Comparison of ENCODE assay signal across 25 cellular contexts in the genomic region with DNA sequence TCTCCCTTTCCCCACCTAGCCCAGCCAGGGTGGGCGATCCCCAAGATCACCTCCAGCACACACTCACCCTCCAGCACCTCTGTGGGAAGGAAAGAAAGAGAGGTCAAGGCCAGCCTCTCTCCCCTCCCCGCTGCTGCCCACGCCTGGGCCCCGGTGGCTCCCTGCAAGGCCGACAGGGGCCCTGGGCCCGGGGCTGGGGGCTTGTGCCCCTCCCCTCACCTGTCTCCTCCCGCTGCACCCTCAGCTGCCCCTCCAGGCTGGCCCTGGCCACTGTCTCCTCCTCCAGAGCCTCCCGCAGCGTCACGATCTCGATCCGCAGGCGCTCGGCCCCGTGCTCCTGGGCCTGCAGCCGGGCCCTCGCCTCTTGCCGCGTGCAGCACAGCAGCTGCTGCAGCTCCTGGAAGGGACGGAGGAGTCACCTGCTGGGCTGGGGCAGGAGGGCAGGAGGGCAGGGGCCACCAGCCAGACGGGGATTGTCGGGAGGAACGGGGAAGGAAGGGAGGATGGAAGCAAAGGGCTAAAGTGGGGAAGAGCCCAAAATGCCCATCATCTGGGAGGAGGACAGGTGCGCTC. TPM values are rescaled to one million over a fixed set of nuclear protein-coding genes. Genes with fewer than 3 reads are reported as not detected.
A peak's percentile ranks its signal among the peaks of the same experiment; 100 is the strongest.
DNase-seq lines count a peak whose midpoint lies in the region; ATAC-seq and TF ChIP-seq lines count a peak whose summit lies in the region.
"Had no signal": no experiment of that assay in that cellular context is flagged by ENCODE, and none has a peak within 500 bp of the region (broad histone marks: within the 10 kb centered on the region; RNA-seq: fewer than 3 reads in every experiment).

No MANE protein-coding gene starts in this region.

- H4K91ac ChIP-seq in mesenchymal stem cell (ENCODE audit: low read length), result no peak overlapping the region

- H3K4me3 ChIP-seq in WERI-Rb-1 (ENCODE audit: low read depth, low read length), result no peak overlapping the region
- no peak overlapping the region for H3K4me3 ChIP-seq in mesenchymal stem cell (ENCODE audit: insufficient read depth in 1 of 2, low read depth in 1 of 2, low read length in 2 of 2)
- H3K4me3 ChIP-seq in gastrocnemius medialis, result no peak overlapping the region
- H3K4me3 ChIP-seq in mammary epithelial cell (replicated peaks in 1 of 3; ENCODE audit: insufficient read depth in 1 of 3, low read depth in 2 of 3, low read length in 3 of 3), result no peak overlapping the region
- H3K4me3 ChIP-seq: BLaER1 treated with 17β-estradiol and CSF1 and Interleukin-3, amounts not matched to agents 10 nM and 100 nM; SK-N-MC had no signal

- TF ChIP-seq CTCF in WERI-Rb-1 (IDR thresholded peaks at IDR 0.05; ENCODE audit: low read depth, low read length), result no peak
- TF ChIP-seq CTCF in gastrocnemius medialis (IDR thresholded peaks at IDR 0.05 in 4 of 5, conservative IDR thresholded peaks at IDR 0.05 in 1 of 5), result no peak
- TF ChIP-seq CTCF in mammary epithelial cell (conservative IDR thresholded peaks at IDR 0.05 in 1 of 2, IDR thresholded peaks at IDR 0.05 in 1 of 2; ENCODE audit: extremely low read depth in 1 of 2, insufficient read depth in 1 of 2, low read depth in 1 of 2, low read length in 2 of 2), result no peak

- no peaks in the 10 kb centered on the region for H3K79me2 ChIP-seq in mammary epithelial cell (ENCODE audit: insufficient read depth, low read length)

- peak; percentile 24 for DNase-seq in D341Med (ENCODE audit: low spot score)
- no peak for DNase-seq in WERI-Rb-1
- DNase-seq in mesenchymal stem cell, result no peak
- peak in 1 of 2 donors; percentile 47 for DNase-seq in gastrocnemius medialis
- DNase-seq in mammary epithelial cell, result no peak
- no peak for DNase-seq in NCI-H1694 treated with DMSO at 0.1 percent for 48 hours (lab: John Stamatoyannopoulos, UW)
- DNase-seq: CD4-positive, alpha-beta T cell; DMS53; Karpas-422; NCI-H1092; NCI-H1417 treated with DMSO at 0.1 percent for 48 hours; NCI-H187; NCI-H2081 treated with DMSO at 0.1 percent for 48 hours; NCI-H2171; NCI-H226; NCI-H510A; NCI-H69; SHP77 treated with DMSO at 0.1 percent for 48 hours had no signal

- dilution Hi-C loops in mammary epithelial cell (cut with HindIII; ENCODE audit: low sequenced_read_pairs), result no loop called here

- no peak for TF ChIP-seq POLR2A in gastrocnemius medialis (IDR thresholded peaks at IDR 0.05)

- H3K27me3 ChIP-seq in WERI-Rb-1 (ENCODE audit: insufficient read depth, low read depth, severe bottlenecking) (no peaks in the 10 kb centered on the region), mesenchymal stem cell (ENCODE audit: control insufficient read depth in 1 of 2, insufficient read depth in 1 of 2, low read length in 2 of 2) (no peaks in the 10 kb centered on the region), gastrocnemius medialis (no peaks in the 10 kb centered on the region), mammary epithelial cell (ENCODE audit: insufficient read depth, low read length) (no peaks in the 10 kb centered on the region)
- H3K27me3 ChIP-seq: BLaER1 treated with 17β-estradiol and CSF1 and Interleukin-3, amounts not matched to agents 10 nM and 100 nM had no signal

- no peak overlapping the region for H3K9ac ChIP-seq in mesenchymal stem cell (ENCODE audit: low read length)
- no peak overlapping the region for H3K9ac ChIP-seq in mammary epithelial cell (ENCODE audit: insufficient read depth, low read length)

- H3K4me1 ChIP-seq in mesenchymal stem cell (ENCODE audit: control insufficient read depth, insufficient read depth, low read depth, low read length) (peaks cover 6% of the 10 kb centered on the region), gastrocnemius medialis (no peaks in the 10 kb centered on the region), mammary epithelial cell (ENCODE audit: insufficient read depth, low read length) (peaks cover 4% of the 10 kb centered on the region)

- no peak overlapping the region for H3K14ac ChIP-seq in mesenchymal stem cell (ENCODE audit: low read length in 2 of 2)

- in situ Hi-C loops in gastrocnemius medialis (cut with MboI; ENCODE audit: low sequenced_read_pairs in 4 of 4), result no loop called here
- in situ Hi-C loops in mammary epithelial cell (cut with MboI; ENCODE audit: low sequenced_read_pairs in 2 of 2), result no loop called here

- no peak overlapping the region for H2BK5ac ChIP-seq in mesenchymal stem cell (ENCODE audit: low read depth, low read length, poor library complexity, severe bottlenecking)

- no peak overlapping the region for H3K18ac ChIP-seq in mesenchymal stem cell (ENCODE audit: low read depth in 1 of 2, low read length in 2 of 2)

- no peak overlapping the region for H2BK15ac ChIP-seq in mesenchymal stem cell (ENCODE audit: low read depth, poor library complexity, severe bottlenecking)

- H2BK12ac ChIP-seq in mesenchymal stem cell (ENCODE audit: low read length in 2 of 2), result no peak overlapping the region

- no peaks in the 10 kb centered on the region for H3K79me1 ChIP-seq in mesenchymal stem cell (replicated peaks; ENCODE audit: low read length, poor library complexity, severe bottlenecking)

- H3K27ac ChIP-seq in WERI-Rb-1 (peak overlapping the region; percentile 77), mesenchymal stem cell (ENCODE audit: low read length, poor library complexity, severe bottlenecking) (no peak overlapping the region), gastrocnemius medialis (peak overlapping the region in 3 of 4 donors; percentile 33 to 68 (median 62)), mammary epithelial cell (ENCODE audit: insufficient read depth, low read depth, low read length) (no peak overlapping the region)
- H3K27ac ChIP-seq: RWPE1, SK-N-MC had no signal

- WGBS in mesenchymal stem cell, result 93% methylated on average over 24 of the region's 24 CpGs
- 82% methylated on average over 6 of the region's 24 CpGs for WGBS in mammary epithelial cell (ENCODE audit: low coverage, missing lambda C conversion rate)

- H4K8ac ChIP-seq in mesenchymal stem cell (ENCODE audit: low read length), result peak overlapping the region; percentile 36

- CTCF ChIA-PET in mammary epithelial cell (lab: Charles Lee; ENCODE audit: low non-redundant PET), result no interaction called here

- H2BK120ac ChIP-seq in mesenchymal stem cell (ENCODE audit: low read depth, low read length), result no peak overlapping the region

- ATAC-seq in gastrocnemius medialis (peak in 1 of 2 donors; percentile 18), GM18907 (IDR thresholded peaks at IDR 0.05; ENCODE audit: unreplicated experiment) (no peak)

- no TSS peak for BruUV-seq in mammary epithelial cell (replicated peaks; lab: Mats Ljungman, UMichigan)

- H3K9me3 ChIP-seq in WERI-Rb-1 (ENCODE audit: severe bottlenecking) (no peaks in the 10 kb centered on the region), mesenchymal stem cell (ENCODE audit: control insufficient read depth, low read length) (no peaks in the 10 kb centered on the region), gastrocnemius medialis (no peaks in the 10 kb centered on the region), mammary epithelial cell (replicated peaks; ENCODE audit: insufficient read depth, low read length) (no peaks in the 10 kb centered on the region)
- H3K9me3 ChIP-seq: BLaER1 treated with 17β-estradiol and CSF1 and Interleukin-3, amounts not matched to agents 10 nM and 100 nM had no signal

- H2AFZ ChIP-seq in mesenchymal stem cell (ENCODE audit: low read depth, low read length) (no peak overlapping the region), mammary epithelial cell (ENCODE audit: low read depth, low read length) (no peak overlapping the region)

- H3K23ac ChIP-seq in mesenchymal stem cell (ENCODE audit: low read length in 2 of 2), result no peak overlapping the region

- H3K4ac ChIP-seq in mesenchymal stem cell (ENCODE audit: low read depth in 1 of 2, low read length in 2 of 2), result no peak overlapping the region

- peaks cover 47% of the 10 kb centered on the region for H3K36me3 ChIP-seq in WERI-Rb-1
- H3K36me3 ChIP-seq in mesenchymal stem cell (ENCODE audit: control insufficient read depth in 1 of 2, insufficient read depth in 2 of 2, low read depth in 1 of 2, low read length in 2 of 2), result peaks cover 18 to 74% of the 10 kb centered on the region in 2 experiments
- H3K36me3 ChIP-seq in gastrocnemius medialis, result peaks cover 0 to 17% of the 10 kb centered on the region in 2 donors
- peaks cover 6% of the 10 kb centered on the region for H3K36me3 ChIP-seq in mammary epithelial cell (ENCODE audit: insufficient read depth, low read length)

- no peak overlapping the region for H3K4me2 ChIP-seq in mesenchymal stem cell (ENCODE audit: low read length, poor library complexity, severe bottlenecking)
- no peak overlapping the region for H3K4me2 ChIP-seq in mammary epithelial cell (ENCODE audit: insufficient read depth, low read depth, low read length)

- intact Hi-C loops in gastrocnemius medialis (cut with DNase I; ENCODE audit: low total_unique reads) (no loop called here), mammary epithelial cell (cut with micrococcal nuclease) (loop anchor here (1.0 kb wide), 1 partner anchor 18 kb away; no protein-coding TSS in a partner anchor)

- no peak overlapping the region for H2AK5ac ChIP-seq in mesenchymal stem cell (ENCODE audit: low read length, severe bottlenecking)

- no peaks in the 10 kb centered on the region for H4K20me1 ChIP-seq in mammary epithelial cell (ENCODE audit: insufficient read depth, low read length)

RNA-seq across cellular contexts. Expression of gene RABEP2, which starts 19.2 kb away (rescaled TPM):
- polyA plus RNA-seq in mesenchymal stem cell (2013, experiment 1 of 2), result 10.8 TPM
- 10.2 TPM for polyA plus RNA-seq in mesenchymal stem cell (2013, experiment 2 of 2)
- total RNA-seq in gastrocnemius medialis, result 10 to 100 TPM in 1 of 4 donors, 1 to 10 TPM in 3; 2.9 to 13.9 (median 6.4) TPM
- total RNA-seq in mammary epithelial cell, result 10 to 100 TPM; 24.2 to 25.4 TPM
- 11.6 TPM for polyA plus RNA-seq in mammary epithelial cell
- polyA minus RNA-seq in mammary epithelial cell, result 3.1 TPM

RNA-seq across cellular contexts. Expression of gene CD19, which starts 25.9 kb away (rescaled TPM):
- not detected for polyA plus RNA-seq in mesenchymal stem cell (2013, experiment 1 of 2)
- polyA plus RNA-seq in mesenchymal stem cell (2013, experiment 2 of 2), result not detected
- total RNA-seq in gastrocnemius medialis (not detected), mammary epithelial cell (not detected)
- polyA plus RNA-seq in mammary epithelial cell, result not detected
- polyA minus RNA-seq in mammary epithelial cell, result not detected
- total RNA-seq: A172, Daoy, HT-29 had no signal

RNA-seq across cellular contexts. Expression of gene ATP2A1, which starts 27.6 kb away (rescaled TPM):
- 0.54 TPM for polyA plus RNA-seq in mesenchymal stem cell (2013, experiment 1 of 2)
- polyA plus RNA-seq in mesenchymal stem cell (2013, experiment 2 of 2), result 0.42 TPM
- total RNA-seq in gastrocnemius medialis (100 to 1,000 TPM; 380 to 909 (median 764) TPM), mammary epithelial cell (1 to 10 TPM in 1 of 2 donors, under 1 TPM in 1; 0.17 to 1.2 TPM)
- polyA plus RNA-seq in mammary epithelial cell, result 0.43 TPM
- polyA minus RNA-seq in mammary epithelial cell, result not detected
- total RNA-seq: Daoy had no signal

RNA-seq across cellular contexts. Expression of gene SH2B1, which starts 42.2 kb away (rescaled TPM):
- polyA plus RNA-seq in mesenchymal stem cell (2013, experiment 1 of 2), result 29.1 TPM
- 28.9 TPM for polyA plus RNA-seq in mesenchymal stem cell (2013, experiment 2 of 2)
- total RNA-seq in gastrocnemius medialis, result 10 to 100 TPM; 13.9 to 28.5 (median 20.6) TPM
- total RNA-seq in mammary epithelial cell, result 10 to 100 TPM; 12.0 to 40.6 TPM
- 18.2 TPM for polyA plus RNA-seq in mammary epithelial cell
- polyA minus RNA-seq in mammary epithelial cell, result 14.9 TPM

RNA-seq across cellular contexts. Expression of gene NFATC2IP, which starts 44.9 kb away (rescaled TPM):
- polyA plus RNA-seq in mesenchymal stem cell (2013, experiment 1 of 2), result 17.6 TPM
- polyA plus RNA-seq in mesenchymal stem cell (2013, experiment 2 of 2), result 17.4 TPM
- total RNA-seq in gastrocnemius medialis (10 to 100 TPM; 10.3 to 18.5 (median 14.2) TPM), mammary epithelial cell (10 to 100 TPM; 21.5 to 59.2 TPM)
- polyA plus RNA-seq in mammary epithelial cell, result 43.6 TPM
- 49.7 TPM for polyA minus RNA-seq in mammary epithelial cell

Comparison
In these comparisons a context has a peak if more than half of its experiments do, and no peak if none do; other contexts are left out.
1. H3K27ac ChIP-seq: peak in WERI-Rb-1 (single experiment) and gastrocnemius medialis (3 of 4); none in mesenchymal stem cell (single experiment) and mammary epithelial cell (single experiment).
2. RNA of gene ATP2A1, which starts 27.6 kb away (total RNA-seq): 380 to 909 TPM in gastrocnemius medialis; 0.17 to 1.2 TPM in mammary epithelial cell; every median in the first group is over 100 times any median in the second.